Comparison of ENCODE assay signal across 13 cellular contexts in the genomic region with DNA sequence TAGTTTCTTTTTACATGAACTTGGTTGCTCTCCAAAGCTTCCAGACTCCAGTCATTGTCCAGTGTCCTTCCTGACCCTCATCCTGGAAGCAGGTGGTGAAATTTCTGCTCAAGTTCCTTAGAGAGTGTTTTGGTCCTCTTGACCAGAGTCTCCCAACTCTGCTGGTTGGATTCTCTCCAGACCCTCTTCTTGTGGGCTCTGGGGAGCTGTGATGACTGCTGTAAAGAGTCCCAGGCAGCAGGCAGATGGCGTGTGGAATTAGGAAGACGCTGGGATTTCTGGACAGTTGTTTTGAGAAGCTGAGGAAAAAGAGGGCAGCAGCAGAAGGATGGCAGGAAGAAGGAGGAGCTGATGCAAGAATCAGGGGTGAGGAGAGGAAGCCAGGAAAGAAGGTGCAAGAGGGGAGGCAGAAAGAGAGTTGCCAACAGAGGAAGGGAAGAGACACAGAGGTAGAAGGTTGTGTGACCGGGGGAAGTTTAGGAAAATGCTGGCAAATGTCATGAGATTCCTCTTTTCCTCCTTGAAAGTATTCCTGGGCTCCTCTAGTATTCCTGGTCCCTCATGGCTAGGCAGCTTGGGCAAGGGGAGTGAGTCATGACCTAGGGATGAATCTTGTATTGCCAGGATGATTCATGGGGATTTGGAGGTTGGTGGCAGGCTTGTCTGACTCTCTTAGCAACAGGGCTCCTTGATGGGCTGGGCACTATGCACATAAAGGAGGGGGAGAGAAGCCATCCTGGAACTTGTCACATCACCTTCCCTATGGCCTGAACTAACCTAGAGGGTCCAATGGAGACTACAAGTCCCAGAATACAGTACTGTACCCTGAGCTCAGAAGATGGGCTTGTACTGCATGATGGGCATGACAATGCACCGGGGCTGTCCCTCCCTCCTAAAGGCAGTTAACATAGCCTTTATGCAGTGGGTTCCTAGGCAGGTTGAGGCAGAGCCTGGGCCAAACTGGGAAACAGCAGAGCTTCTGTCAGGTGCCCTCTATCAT. TPM values are rescaled to one million over a fixed set of nuclear protein-coding genes. Genes with fewer than 3 reads are reported as not detected.
A peak's percentile ranks its signal among the peaks of the same experiment; 100 is the strongest.
DNase-seq lines count a peak whose midpoint lies in the region; ATAC-seq and TF ChIP-seq lines count a peak whose summit lies in the region.
"Had no signal": no experiment of that assay in that cellular context is flagged by ENCODE, and none has a peak within 500 bp of the region (broad histone marks: within the 10 kb centered on the region; RNA-seq: fewer than 3 reads in every experiment).

No MANE protein-coding gene starts in this region.

- DNase-seq in AG08396 (ENCODE audit: low spot score) (peak; percentile 70), SK-N-DZ (ENCODE audit: low spot score) (peak; percentile 54), hepatic stellate cell (ENCODE audit: low spot score) (peak; percentile 29), NK-92 (lab: John Stamatoyannopoulos, UW; ENCODE audit: unreplicated experiment) (no peak)
- DNase-seq in activated effector memory CD4-positive, alpha-beta T cell treated with Interleukin-2 at 50 U/mL for 16 hours = no peak
- DNase-seq in activated CD4-positive, alpha-beta T cell treated with anti-CD3 and anti-CD28 coated beads for 4 hours = no peak
- DNase-seq: activated T-cell treated with anti-CD3 and anti-CD28 coated beads for 4 hours; central memory CD4-positive, alpha-beta T cell; gastrocnemius medialis had no signal

- CTCF ChIA-PET in HEK293 (lab: Yijun Ruan, JAX) = interaction anchor here (0.5 to 2.9 kb wide), 5 partner anchors 56 to 110 kb away, joined by 3 to 10 read pairs (median 3); a partner anchor contains a TSS

- no peak for ATAC-seq in HG03442 (IDR thresholded peaks at IDR 0.05; ENCODE audit: unreplicated experiment)
- ATAC-seq: gastrocnemius medialis, GM12878 had no signal

- no peak overlapping the region for H3K27ac ChIP-seq in HEK293 (ENCODE audit: extremely low read depth, low read depth, low read length)
- H3K27ac ChIP-seq: C4-2B, gastrocnemius medialis had no signal

- H3K9me3 ChIP-seq in HEK293 (ENCODE audit: control insufficient read depth, insufficient read depth, low read depth, low read length) = no peaks in the 10 kb centered on the region
- H3K9me3 ChIP-seq: gastrocnemius medialis had no signal

- H3K4me3 ChIP-seq in HEK293 (ENCODE audit: low read depth, low read length) = no peak overlapping the region
- H3K4me3 ChIP-seq: gastrocnemius medialis, GM12878 had no signal

- H3K36me3 ChIP-seq in HEK293 (ENCODE audit: control insufficient read depth in 2 of 2, insufficient read depth in 1 of 2, low read length in 2 of 2) = no peaks in the 10 kb centered on the region
- H3K36me3 ChIP-seq: gastrocnemius medialis had no signal

- TF ChIP-seq CTCF in HEK293 (tag by site-specific recombination; IDR thresholded peaks at IDR 0.05) = no peak

- 0 out of 2 replicates have a peak, but pooled peaks cover 4% of the 10 kb centered on the region for H3K4me1 ChIP-seq in HEK293 (ENCODE audit: control insufficient read depth, insufficient read depth, low read length)
- H3K4me1 ChIP-seq: gastrocnemius medialis had no signal

- POLR2A ChIA-PET in HEK293 (lab: Yijun Ruan, JAX) = no interaction called here

TF ChIP-seq in HEK293, 187 proteins besides CTCF, POLR2A, EP300 and RAD21 (continues in another document):
- TF ChIP-seq KLF16 (tag by site-specific recombination; IDR thresholded peaks at IDR 0.05) (no peak), ZNF791 (tag by site-specific recombination; IDR thresholded peaks at IDR 0.05) (no peak), ZNF335 (tag by site-specific recombination; conservative IDR thresholded peaks at IDR 0.05) (0 out of 2 replicates have a peak, but pooled peaks have one; percentile 21), ZBTB17 (tag by site-specific recombination; IDR thresholded peaks at IDR 0.05) (peak; percentile 75), SP7 (tag by site-specific recombination; IDR thresholded peaks at IDR 0.05) (0 out of 2 replicates have a peak, but pooled peaks have one; percentile 13)
- TF ChIP-seq, protein P1, sequence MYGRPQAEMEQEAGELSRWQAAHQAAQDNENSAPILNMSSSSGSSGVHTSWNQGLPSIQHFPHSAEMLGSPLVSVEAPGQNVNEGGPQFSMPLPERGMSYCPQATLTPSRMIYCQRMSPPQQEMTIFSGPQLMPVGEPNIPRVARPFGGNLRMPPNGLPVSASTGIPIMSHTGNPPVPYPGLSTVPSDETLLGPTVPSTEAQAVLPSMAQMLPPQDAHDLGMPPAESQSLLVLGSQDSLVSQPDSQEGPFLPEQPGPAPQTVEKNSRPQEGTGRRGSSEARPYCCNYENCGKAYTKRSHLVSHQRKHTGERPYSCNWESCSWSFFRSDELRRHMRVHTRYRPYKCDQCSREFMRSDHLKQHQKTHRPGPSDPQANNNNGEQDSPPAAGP (tag by site-specific recombination; IDR thresholded peaks at IDR 0.05) = 0 out of 2 replicates have a peak, but pooled peaks have one; percentile 32
- TF ChIP-seq, protein P2, sequence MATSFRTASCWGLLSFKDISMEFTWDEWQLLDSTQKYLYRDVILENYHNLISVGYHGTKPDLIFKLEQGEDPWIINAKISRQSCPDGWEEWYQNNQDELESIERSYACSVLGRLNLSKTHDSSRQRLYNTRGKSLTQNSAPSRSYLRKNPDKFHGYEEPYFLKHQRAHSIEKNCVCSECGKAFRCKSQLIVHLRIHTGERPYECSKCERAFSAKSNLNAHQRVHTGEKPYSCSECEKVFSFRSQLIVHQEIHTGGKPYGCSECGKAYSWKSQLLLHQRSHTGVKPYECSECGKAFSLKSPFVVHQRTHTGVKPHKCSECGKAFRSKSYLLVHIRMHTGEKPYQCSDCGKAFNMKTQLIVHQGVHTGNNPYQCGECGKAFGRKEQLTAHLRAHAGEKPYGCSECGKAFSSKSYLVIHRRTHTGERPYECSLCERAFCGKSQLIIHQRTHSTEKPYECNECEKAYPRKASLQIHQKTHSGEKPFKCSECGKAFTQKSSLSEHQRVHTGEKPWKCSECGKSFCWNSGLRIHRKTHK (tag by site-specific recombination; IDR thresholded peaks at IDR 0.05) = no peak
- TF ChIP-seq, protein P3, sequence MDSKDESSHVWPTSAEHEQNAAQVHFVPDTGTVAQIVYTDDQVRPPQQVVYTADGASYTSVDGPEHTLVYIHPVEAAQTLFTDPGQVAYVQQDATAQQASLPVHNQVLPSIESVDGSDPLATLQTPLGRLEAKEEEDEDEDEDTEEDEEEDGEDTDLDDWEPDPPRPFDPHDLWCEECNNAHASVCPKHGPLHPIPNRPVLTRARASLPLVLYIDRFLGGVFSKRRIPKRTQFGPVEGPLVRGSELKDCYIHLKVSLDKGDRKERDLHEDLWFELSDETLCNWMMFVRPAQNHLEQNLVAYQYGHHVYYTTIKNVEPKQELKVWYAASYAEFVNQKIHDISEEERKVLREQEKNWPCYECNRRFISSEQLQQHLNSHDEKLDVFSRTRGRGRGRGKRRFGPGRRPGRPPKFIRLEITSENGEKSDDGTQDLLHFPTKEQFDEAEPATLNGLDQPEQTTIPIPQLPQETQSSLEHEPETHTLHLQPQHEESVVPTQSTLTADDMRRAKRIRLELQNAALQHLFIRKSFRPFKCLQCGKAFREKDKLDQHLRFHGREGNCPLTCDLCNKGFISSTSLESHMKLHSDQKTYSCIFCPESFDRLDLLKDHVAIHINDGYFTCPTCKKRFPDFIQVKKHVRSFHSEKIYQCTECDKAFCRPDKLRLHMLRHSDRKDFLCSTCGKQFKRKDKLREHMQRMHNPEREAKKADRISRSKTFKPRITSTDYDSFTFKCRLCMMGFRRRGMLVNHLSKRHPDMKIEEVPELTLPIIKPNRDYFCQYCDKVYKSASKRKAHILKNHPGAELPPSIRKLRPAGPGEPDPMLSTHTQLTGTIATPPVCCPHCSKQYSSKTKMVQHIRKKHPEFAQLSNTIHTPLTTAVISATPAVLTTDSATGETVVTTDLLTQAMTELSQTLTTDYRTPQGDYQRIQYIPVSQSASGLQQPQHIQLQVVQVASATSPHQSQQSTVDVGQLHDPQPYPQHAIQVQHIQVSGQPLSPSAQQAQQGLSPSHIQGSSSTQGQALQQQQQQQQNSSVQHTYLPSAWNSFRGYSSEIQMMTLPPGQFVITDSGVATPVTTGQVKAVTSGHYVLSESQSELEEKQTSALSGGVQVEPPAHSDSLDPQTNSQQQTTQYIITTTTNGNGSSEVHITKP (tag by site-specific recombination; IDR thresholded peaks at IDR 0.05) = peak; percentile 93
- TF ChIP-seq, protein P4, sequence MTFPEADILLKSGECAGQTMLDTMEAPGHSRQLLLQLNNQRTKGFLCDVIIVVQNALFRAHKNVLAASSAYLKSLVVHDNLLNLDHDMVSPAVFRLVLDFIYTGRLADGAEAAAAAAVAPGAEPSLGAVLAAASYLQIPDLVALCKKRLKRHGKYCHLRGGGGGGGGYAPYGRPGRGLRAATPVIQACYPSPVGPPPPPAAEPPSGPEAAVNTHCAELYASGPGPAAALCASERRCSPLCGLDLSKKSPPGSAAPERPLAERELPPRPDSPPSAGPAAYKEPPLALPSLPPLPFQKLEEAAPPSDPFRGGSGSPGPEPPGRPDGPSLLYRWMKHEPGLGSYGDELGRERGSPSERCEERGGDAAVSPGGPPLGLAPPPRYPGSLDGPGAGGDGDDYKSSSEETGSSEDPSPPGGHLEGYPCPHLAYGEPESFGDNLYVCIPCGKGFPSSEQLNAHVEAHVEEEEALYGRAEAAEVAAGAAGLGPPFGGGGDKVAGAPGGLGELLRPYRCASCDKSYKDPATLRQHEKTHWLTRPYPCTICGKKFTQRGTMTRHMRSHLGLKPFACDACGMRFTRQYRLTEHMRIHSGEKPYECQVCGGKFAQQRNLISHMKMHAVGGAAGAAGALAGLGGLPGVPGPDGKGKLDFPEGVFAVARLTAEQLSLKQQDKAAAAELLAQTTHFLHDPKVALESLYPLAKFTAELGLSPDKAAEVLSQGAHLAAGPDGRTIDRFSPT (tag by site-specific recombination; IDR thresholded peaks at IDR 0.05) = no peak

RNA-seq across cellular contexts. Expression of a gene that starts 1.9 kb away (rescaled TPM):
- 44.5 and 49.2 TPM in 2 replicates for polyA plus RNA-seq in SK-N-DZ (2014; cell fraction: cytosol; rRNA removed)
- 68.2 and 82.4 TPM in 2 replicates for polyA plus RNA-seq in SK-N-DZ (2014; cell fraction: nucleus; rRNA removed)

RNA-seq across cellular contexts. Expression of a gene that starts 35.2 kb away (rescaled TPM):
- 4.8 and 5.6 TPM in 2 replicates for polyA plus RNA-seq in SK-N-DZ (2014; cell fraction: cytosol; rRNA removed)
- 1.5 and 2.1 TPM in 2 replicates for polyA plus RNA-seq in SK-N-DZ (2014; cell fraction: nucleus; rRNA removed)

RNA-seq across cellular contexts. Expression of a gene that starts 56.4 kb away (rescaled TPM):
- 21.4 and 23.6 TPM in 2 replicates for polyA plus RNA-seq in SK-N-DZ (2014; cell fraction: cytosol; rRNA removed)
- polyA plus RNA-seq in SK-N-DZ (2014; cell fraction: nucleus; rRNA removed) = 42.2 and 65.7 TPM in 2 replicates

Comparison
In these comparisons a context has a peak if more than half of its experiments do, and no peak if none do; other contexts are left out.
1. DNase-seq: peak in AG08396 (single experiment), SK-N-DZ (single experiment) and hepatic stellate cell (single experiment); none in NK-92 (single experiment), activated effector memory CD4-positive, alpha-beta T cell treated with Interleukin-2 at 50 U/mL for 16 hours (single experiment) and activated CD4-positive, alpha-beta T cell treated with anti-CD3 and anti-CD28 coated beads for 4 hours (0 of 2).